18 cellular contexts compared by ENCODE assay signal in genomic region chr6:57305112-57305511, GRCh38. TPM values are rescaled to one million over a fixed set of nuclear protein-coding genes. Genes with fewer than 3 reads are reported as not detected.
A peak's percentile ranks its signal among the peaks of the same experiment; 100 is the strongest.
DNase-seq lines count a peak whose midpoint lies in the region; ATAC-seq, FAIRE-seq and TF ChIP-seq lines count a peak whose summit lies in the region.
"Had no signal": no experiment of that assay in that cellular context is flagged by ENCODE, and none has a peak within 500 bp of the region (broad histone marks: within the 10 kb centered on the region; RNA-seq: fewer than 3 reads in every experiment).

No MANE protein-coding gene starts in this region.

- DNase-seq in HepG2 (ENCODE audit: low spot score) (no peak), right lobe of liver (no peak), fibroblast of the aortic adventitia (ENCODE audit: low read depth) (peak; percentile 79), aorta (no peak), A673 (ENCODE audit: low spot score) (no peak), HCEC 1CT (no peak)
- DNase-seq in stimulated activated naive B cell treated with anti-CD40 and anti-IgM and Interleukin-4, amounts not matched to agents 10 μg/mL and 1 μg/mL and 100 μg/mL, for 72 hours = no peak
- DNase-seq: activated B cell treated with CpG ODN at 0.5 μM for 24 hours; activated effector memory CD4-positive, alpha-beta T cell treated with Interleukin-2 at 50 U/mL for 16 hours; CD8-positive, alpha-beta memory T cell; NCI-H2081 treated with DMSO at 0.1 percent for 48 hours; NCI-H69 had no signal

- no peaks in the 10 kb centered on the region for H3K36me3 Mint-ChIP-seq in nephron (ENCODE audit: low read depth)
- no peaks in the 10 kb centered on the region for H3K36me3 Mint-ChIP-seq in stimulated activated naive B cell treated with anti-CD40 and anti-IgM and Interleukin-4, amounts not matched to agents 10 μg/mL and 1 μg/mL and 100 μg/mL, for 72 hours
- H3K36me3 Mint-ChIP-seq: CD8-positive, alpha-beta memory T cell; memory B cell had no signal

- intact Hi-C loops in HepG2 (cut with micrococcal nuclease; ENCODE audit: unreplicated experiment) = no loop called here
- intact Hi-C loops in right lobe of liver (cut with DNase I) = no loop called here
- intact Hi-C loops in aorta (cut with DNase I) = no loop called here
- intact Hi-C loops in A673 (cut with micrococcal nuclease; ENCODE audit: unreplicated experiment) = no loop called here

- no TSS peak for BruUV-seq in HepG2 (replicated peaks; lab: Mats Ljungman, UMichigan)
- no TSS peak for BruUV-seq in A673 (replicated peaks; lab: Mats Ljungman, UMichigan)

- H3K4me3 Mint-ChIP-seq in nephron = peak overlapping the region in 1 of 3 experiments; percentile 2
- no peak overlapping the region for H3K4me3 Mint-ChIP-seq in stimulated activated naive B cell treated with anti-CD40 and anti-IgM and Interleukin-4, amounts not matched to agents 10 μg/mL and 1 μg/mL and 100 μg/mL, for 72 hours
- H3K4me3 Mint-ChIP-seq: activated B cell treated with CpG ODN at 0.5 μM for 24 hours; CD8-positive, alpha-beta memory T cell; memory B cell; T-helper 1 cell treated with Interleukin-12 subunit alpha and Interleukin-12 subunit beta and Interleukin-4 antibody, amounts not matched to agents 30 μg/mL and 1 μg/mL, for 36 hours had no signal

- H3K36me3 ChIP-seq in HepG2 (replicated peaks in 1 of 2; ENCODE audit: control insufficient read depth in 1 of 2, insufficient read depth in 2 of 2, low read length in 2 of 2) = no peaks in the 10 kb centered on the region
- H3K36me3 ChIP-seq in right lobe of liver = no peaks in the 10 kb centered on the region
- H3K36me3 ChIP-seq in aorta (ENCODE audit: control insufficient read depth in 1 of 2, insufficient read depth in 2 of 2, low read length in 1 of 2) = no peaks in the 10 kb centered on the region
- H3K36me3 ChIP-seq in A673 (ENCODE audit: insufficient read depth, low read length, poor library complexity, severe bottlenecking) = no peaks in the 10 kb centered on the region

- no peak for TF ChIP-seq RAD21 in HepG2 (CRISPR knock-in tag; IDR thresholded peaks at IDR 0.05)

- H3K27ac ChIP-seq in HepG2 (ENCODE audit: extremely low read length, insufficient read depth, low read length) (no peak overlapping the region), right lobe of liver (no peak overlapping the region), aorta (ENCODE audit: low read depth in 1 of 2, low read length in 2 of 2) (no peak overlapping the region), A673 (ENCODE audit: low read depth, low read length, poor library complexity, severe bottlenecking) (no peak overlapping the region)

- TF ChIP-seq POLR2A in HepG2 (IDR thresholded peaks at IDR 0.05; ENCODE audit: insufficient read depth in 1 of 2, low read depth in 2 of 2, low read length in 2 of 2) = no peak
- no peak for TF ChIP-seq POLR2A in right lobe of liver (IDR thresholded peaks at IDR 0.05)

- no peak overlapping the region for H2AFZ ChIP-seq in HepG2 (ENCODE audit: low read length)

- no peak for FAIRE-seq in HepG2 (lab: Jason Lieb, UNC)
- FAIRE-seq: frontal cortex, GM19239 had no signal

- H3K27me3 ChIP-seq in HepG2 (ENCODE audit: control insufficient read depth in 1 of 2, insufficient read depth in 2 of 2, low read length in 2 of 2) (peaks cover 1 to 3% of the 10 kb centered on the region in 2 experiments; a peak in 3 of 5 replicates), right lobe of liver (no peaks in the 10 kb centered on the region), aorta (ENCODE audit: control insufficient read depth in 1 of 2, insufficient read depth in 2 of 2, low read length in 1 of 2) (no peaks in the 10 kb centered on the region), A673 (replicated peaks; ENCODE audit: insufficient read depth, low read depth, low read length, poor library complexity) (no peaks in the 10 kb centered on the region)

- in situ Hi-C loops in HepG2 (cut with HindIII; ENCODE audit: extremely low pct_ligation_motif_present, low pct_unique_long_range_greater_than_20kb) = loop anchor here (25.0 kb wide), 1 partner anchor 268 kb away; the partner anchor contains the start of gene KIAA1586

- H3K4me1 ChIP-seq in HepG2 (ENCODE audit: insufficient read depth, low read length) = peaks cover 6% of the 10 kb centered on the region
- H3K4me1 ChIP-seq in right lobe of liver = no peaks in the 10 kb centered on the region
- no peaks in the 10 kb centered on the region for H3K4me1 ChIP-seq in aorta (ENCODE audit: control insufficient read depth in 1 of 2, insufficient read depth in 2 of 2, low read length in 2 of 2)
- H3K4me1 ChIP-seq in A673 (ENCODE audit: insufficient read depth, low read length, poor library complexity, severe bottlenecking) = peaks cover 12% of the 10 kb centered on the region

- H3K4me1 Mint-ChIP-seq in nephron = peaks cover 32% of the 10 kb centered on the region
- no peaks in the 10 kb centered on the region for H3K4me1 Mint-ChIP-seq in stimulated activated naive B cell treated with anti-CD40 and anti-IgM and Interleukin-4, amounts not matched to agents 10 μg/mL and 1 μg/mL and 100 μg/mL, for 72 hours
- H3K4me1 Mint-ChIP-seq: activated B cell treated with CpG ODN at 0.5 μM for 24 hours; CD8-positive, alpha-beta memory T cell; memory B cell had no signal

- no peak overlapping the region for H3K9ac ChIP-seq in HepG2 (ENCODE audit: insufficient read depth, low read depth, low read length)

- H3K4me3 ChIP-seq in HepG2 (replicated peaks in 1 of 3; ENCODE audit: insufficient read depth in 1 of 3, low read depth in 2 of 3, low read length in 3 of 3) (no peak overlapping the region), right lobe of liver (no peak overlapping the region), fibroblast of the aortic adventitia (ENCODE audit: low read depth, low read length) (no peak overlapping the region), aorta (ENCODE audit: low read length in 2 of 2) (no peak overlapping the region), A673 (ENCODE audit: low read depth, low read length, poor library complexity, severe bottlenecking) (no peak overlapping the region)

- POLR2A ChIA-PET in HepG2 (lab: Yijun Ruan, JAX) (no interaction called here), A673 (lab: Charles Lee; ENCODE audit: low non-redundant PET) (no interaction called here)

- H3K9me3 ChIP-seq in HepG2 (ENCODE audit: low read length) = no peaks in the 10 kb centered on the region
- H3K9me3 ChIP-seq in right lobe of liver = no peaks in the 10 kb centered on the region
- H3K9me3 ChIP-seq in aorta (ENCODE audit: control insufficient read depth, low read length) = no peaks in the 10 kb centered on the region
- H3K9me3 ChIP-seq in A673 (ENCODE audit: low read depth, low read length, poor library complexity, severe bottlenecking) = no peaks in the 10 kb centered on the region

- H3K27me3 Mint-ChIP-seq in nephron (ENCODE audit: low read depth) = peaks cover 4% of the 10 kb centered on the region
- H3K27me3 Mint-ChIP-seq in stimulated activated naive B cell treated with anti-CD40 and anti-IgM and Interleukin-4, amounts not matched to agents 10 μg/mL and 1 μg/mL and 100 μg/mL, for 72 hours = peaks cover 10% of the 10 kb centered on the region in 2 donors

- peak overlapping the region; percentile 88 to 93 (median 92) for H3K27ac Mint-ChIP-seq in nephron
- no peak overlapping the region for H3K27ac Mint-ChIP-seq in stimulated activated naive B cell treated with anti-CD40 and anti-IgM and Interleukin-4, amounts not matched to agents 10 μg/mL and 1 μg/mL and 100 μg/mL, for 72 hours
- H3K27ac Mint-ChIP-seq: activated B cell treated with CpG ODN at 0.5 μM for 24 hours; CD8-positive, alpha-beta memory T cell; memory B cell; T-helper 1 cell treated with Interleukin-12 subunit alpha and Interleukin-12 subunit beta and Interleukin-4 antibody, amounts not matched to agents 30 μg/mL and 1 μg/mL, for 36 hours had no signal

- CTCF ChIA-PET in HepG2 (lab: Yijun Ruan, JAX; ENCODE audit: low intra/inter-chr PET ratio, low total read pairs) = no interaction called here
- CTCF ChIA-PET in A673 (lab: Charles Lee) = no interaction called here

- WGBS in HepG2 (ENCODE audit: low lambda C conversion rate) = 7% methylated on average over 3 of the region's 3 CpGs
- 45% methylated on average over 3 of the region's 3 CpGs for WGBS in right lobe of liver (ENCODE audit: insufficient coverage, low coverage, low lambda C conversion rate, missing lambda C conversion rate)
- 11 to 21% methylated on average over 3 of the region's 3 CpGs for WGBS in aorta, 2 donors

- H3K9me3 Mint-ChIP-seq in nephron = no peaks in the 10 kb centered on the region
- H3K9me3 Mint-ChIP-seq in stimulated activated naive B cell treated with anti-CD40 and anti-IgM and Interleukin-4, amounts not matched to agents 10 μg/mL and 1 μg/mL and 100 μg/mL, for 72 hours = no peaks in the 10 kb centered on the region
- H3K9me3 Mint-ChIP-seq: activated B cell treated with CpG ODN at 0.5 μM for 24 hours; CD8-positive, alpha-beta memory T cell; memory B cell; T-helper 1 cell treated with Interleukin-12 subunit alpha and Interleukin-12 subunit beta and Interleukin-4 antibody, amounts not matched to agents 30 μg/mL and 1 μg/mL, for 36 hours had no signal

- ATAC-seq in HepG2 = no peak
- ATAC-seq in right lobe of liver = no peak
- ATAC-seq in aorta (ENCODE audit: low FRiP score) = peak; percentile 65
- ATAC-seq in stimulated activated naive B cell treated with anti-CD40 and anti-IgM and Interleukin-4, amounts not matched to agents 10 μg/mL and 1 μg/mL and 100 μg/mL, for 72 hours (replicated peaks) = no peak
- ATAC-seq: Panc1 had no signal

- H3K4me2 ChIP-seq in HepG2 (ENCODE audit: low read depth, low read length) = no peak overlapping the region

- TF ChIP-seq EP300 in HepG2 (IDR thresholded peaks at IDR 0.05; ENCODE audit: low read depth in 2 of 2, low read length in 2 of 2) (no peak), HepG2 (CRISPR knock-in tag; IDR thresholded peaks at IDR 0.05; ENCODE audit: borderline replicate concordance) (no peak)

- no peaks in the 10 kb centered on the region for H4K20me1 ChIP-seq in HepG2 (ENCODE audit: insufficient read depth, low read length)

- no peak for TF ChIP-seq CTCF in HepG2 (CRISPR knock-in tag; IDR thresholded peaks at IDR 0.05)
- no peak for TF ChIP-seq CTCF in right lobe of liver (IDR thresholded peaks at IDR 0.05)
- TF ChIP-seq CTCF in fibroblast of the aortic adventitia (IDR thresholded peaks at IDR 0.05; ENCODE audit: insufficient read depth, low read length) = no peak
- no peak for TF ChIP-seq CTCF in nephron (IDR thresholded peaks at IDR 0.05; ENCODE audit: unreplicated experiment in 3 of 3)
- TF ChIP-seq CTCF in A673 (conservative IDR thresholded peaks at IDR 0.05; ENCODE audit: low read depth, low read length) = no peak

- no peaks in the 10 kb centered on the region for H3K79me2 ChIP-seq in HepG2 (ENCODE audit: insufficient read depth, low read length)

RNA-seq across cellular contexts. Expression of gene PRIM2, which starts 12.3 kb away (rescaled TPM):
- total RNA-seq in HepG2 (2016; rRNA removed; fragmentation: Illumina TruSeq; extraction: Trizol) (52.7 and 70.0 TPM in 2 replicates), right lobe of liver (1 to 10 TPM; 2.8 to 5.8 (median 3.7) TPM), fibroblast of the aortic adventitia (ENCODE audit: low replicate concordance) (16.4 and 80.2 TPM in 2 replicates), aorta (10 to 100 TPM in 1 of 2 donors, 1 to 10 TPM in 1; 9.3 to 12.3 TPM), A673 (2021) (42.1 and 45.2 TPM in 2 replicates)
- 21.1 and 24.9 TPM in 2 replicates for total RNA-seq in HepG2 (2016; cell fraction: cytosol; rRNA removed; fragmentation: Illumina TruSeq; extraction: Trizol; ENCODE audit: low read depth)
- total RNA-seq in HepG2 (2016; cell fraction: insoluble cytoplasmic fraction; rRNA removed; fragmentation: Illumina TruSeq; extraction: Trizol) = 53.8 and 69.9 TPM in 2 replicates
- total RNA-seq in HepG2 (2016; cell fraction: membrane; rRNA removed; fragmentation: Illumina TruSeq; extraction: Trizol) = 21.4 and 27.4 TPM in 2 replicates
- 63.1 and 70.3 TPM in 2 replicates for total RNA-seq in HepG2 (2016; cell fraction: nucleus; rRNA removed; fragmentation: Illumina TruSeq; extraction: Trizol)
- polyA plus RNA-seq in HepG2 (2011; rRNA removed) (4.9 and 8.0 TPM in 2 replicates), aorta (1 to 10 TPM; 2.8 to 4.9 TPM)
- polyA plus RNA-seq in HepG2 (2011; cell fraction: cytosol; rRNA removed) = 4.5 and 5.6 TPM in 2 replicates
- 2.9 and 4.4 TPM in 2 replicates for polyA plus RNA-seq in HepG2 (2011; cell fraction: nucleus; rRNA removed)
- 6.9 and 12.3 TPM in 2 replicates for polyA plus RNA-seq in HepG2 (2012)
- 3.8 and 4.0 TPM in 2 replicates for polyA plus RNA-seq in HepG2 (2016; cell fraction: cytosol; fragmentation: Illumina TruSeq; extraction: Trizol; ENCODE audit: low read depth)
- polyA plus RNA-seq in HepG2 (2016; cell fraction: insoluble cytoplasmic fraction; fragmentation: Illumina TruSeq; extraction: Trizol; ENCODE audit: low read depth) = 39.7 and 42.9 TPM in 2 replicates
- 5.8 and 6.9 TPM in 2 replicates for polyA plus RNA-seq in HepG2 (2016; cell fraction: membrane; fragmentation: Illumina TruSeq; extraction: Trizol; ENCODE audit: low read depth)
- polyA plus RNA-seq in HepG2 (2016; cell fraction: nucleus; fragmentation: Illumina TruSeq; extraction: Trizol; ENCODE audit: insufficient read depth, low read depth) = 15.2 and 17.9 TPM in 2 replicates
- polyA minus RNA-seq in HepG2 (2011; rRNA and poly(A)+ RNA removed; ENCODE audit: low replicate concordance) = 14.8 and 39.2 TPM in 2 replicates
- 8.8 and 11.7 TPM in 2 replicates for polyA minus RNA-seq in HepG2 (2011; cell fraction: cytosol; rRNA and poly(A)+ RNA removed)
- polyA minus RNA-seq in HepG2 (2011; cell fraction: nucleus; rRNA and poly(A)+ RNA removed) = 54.1 and 58.5 TPM in 2 replicates
